9 cellular contexts compared by ENCODE assay signal in the genomic region with DNA sequence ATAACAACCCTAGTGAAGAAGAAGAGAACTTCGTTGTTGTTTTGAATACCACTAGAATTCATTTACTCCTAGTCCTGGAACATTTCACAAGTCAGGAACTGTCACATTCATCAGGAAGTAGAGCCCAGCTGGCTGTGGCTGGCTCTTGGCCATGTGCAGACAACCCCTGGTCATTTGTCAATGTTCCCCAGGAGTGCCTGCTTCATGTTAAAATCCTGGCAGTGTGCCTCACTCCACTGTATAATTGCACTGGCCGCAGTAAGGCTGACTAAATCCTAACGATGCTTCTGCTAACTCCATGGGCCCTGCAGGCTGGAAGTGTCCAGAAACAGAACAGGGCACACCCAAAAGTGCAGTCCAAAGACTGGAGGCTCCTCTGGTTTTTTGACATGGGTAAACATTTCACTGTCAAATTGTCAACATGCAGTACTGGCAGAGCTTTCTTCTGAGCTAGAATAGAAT. TPM values are rescaled to one million over a fixed set of nuclear protein-coding genes. Genes with fewer than 3 reads are reported as not detected.
DNase-seq lines count a peak whose midpoint lies in the region; ATAC-seq and TF ChIP-seq lines count a peak whose summit lies in the region.
"Had no signal": no experiment of that assay in that cellular context is flagged by ENCODE, and none has a peak within 500 bp of the region (broad histone marks: within the 10 kb centered on the region; RNA-seq: fewer than 3 reads in every experiment).

No MANE protein-coding gene starts in this region.

- DNase-seq in AG09319 (ENCODE audit: extremely low read depth, low read depth) (peak; percentile 57), NCI-H2029 (lab: John Stamatoyannopoulos, UW) (peak; percentile 86), dedifferentiated amniotic fluid mesenchymal stem cell (ENCODE audit: extremely low spot score) (peak; percentile 62), mesothelial cell of epicardium (ENCODE audit: low spot score in 2 of 2, unreplicated experiment in 2 of 2) (peak; percentile 55 to 81), NOMO-1 treated with dmso at 0.1 percent for 144 hours (lab: John Stamatoyannopoulos, UW; ENCODE audit: unreplicated experiment) (no peak), putamen (ENCODE audit: low spot score) (no peak), SW480 (ENCODE audit: low spot score) (no peak)
- DNase-seq: CD4-positive, CD25-positive, alpha-beta regulatory T cell had no signal

- no peaks in the 10 kb centered on the region for H3K36me3 Mint-ChIP-seq in mesothelial cell of epicardium
- H3K36me3 Mint-ChIP-seq: CD4-positive, CD25-positive, alpha-beta regulatory T cell had no signal

- ATAC-seq in HG02870 (IDR thresholded peaks at IDR 0.05; ENCODE audit: unreplicated experiment), result no peak

- H3K4me3 Mint-ChIP-seq in mesothelial cell of epicardium, result no peak overlapping the region
- H3K4me3 Mint-ChIP-seq: CD4-positive, CD25-positive, alpha-beta regulatory T cell had no signal

- TF ChIP-seq CTCF in AG09319 (IDR thresholded peaks at IDR 0.05; ENCODE audit: low read depth, low read length), result no peak
- no peak for TF ChIP-seq CTCF in mesothelial cell of epicardium (IDR thresholded peaks at IDR 0.05; ENCODE audit: unreplicated experiment)

- H3K9me3 Mint-ChIP-seq in mesothelial cell of epicardium, result no peaks in the 10 kb centered on the region

- no peaks in the 10 kb centered on the region for H3K27me3 Mint-ChIP-seq in mesothelial cell of epicardium (ENCODE audit: low read depth)

- peak overlapping the region; percentile 75 for H3K27ac Mint-ChIP-seq in mesothelial cell of epicardium
- H3K27ac Mint-ChIP-seq: CD4-positive, CD25-positive, alpha-beta regulatory T cell had no signal

- H3K4me1 Mint-ChIP-seq in mesothelial cell of epicardium, result peaks cover 41% of the 10 kb centered on the region
- H3K4me1 Mint-ChIP-seq: CD4-positive, CD25-positive, alpha-beta regulatory T cell had no signal

RNA-seq across cellular contexts. Expression of a gene that starts 41.5 kb away (rescaled TPM):
- total RNA-seq in mesothelial cell of epicardium, result 1.4 to 2.2 TPM (median 1.6 TPM) in 3 replicates
- total RNA-seq: CD4-positive, CD25-positive, alpha-beta regulatory T cell had no signal

Comparison
In these comparisons a context has a peak if more than half of its experiments do, and no peak if none do; other contexts are left out.
1. DNase-seq: peak in AG09319 (single experiment), NCI-H2029 (single experiment), dedifferentiated amniotic fluid mesenchymal stem cell (single experiment) and mesothelial cell of epicardium (2 of 2); none in NOMO-1 treated with dmso at 0.1 percent for 144 hours (single experiment), putamen (single experiment) and SW480 (single experiment).